ENCODE assay signal across 11 cellular contexts in the genomic region with DNA sequence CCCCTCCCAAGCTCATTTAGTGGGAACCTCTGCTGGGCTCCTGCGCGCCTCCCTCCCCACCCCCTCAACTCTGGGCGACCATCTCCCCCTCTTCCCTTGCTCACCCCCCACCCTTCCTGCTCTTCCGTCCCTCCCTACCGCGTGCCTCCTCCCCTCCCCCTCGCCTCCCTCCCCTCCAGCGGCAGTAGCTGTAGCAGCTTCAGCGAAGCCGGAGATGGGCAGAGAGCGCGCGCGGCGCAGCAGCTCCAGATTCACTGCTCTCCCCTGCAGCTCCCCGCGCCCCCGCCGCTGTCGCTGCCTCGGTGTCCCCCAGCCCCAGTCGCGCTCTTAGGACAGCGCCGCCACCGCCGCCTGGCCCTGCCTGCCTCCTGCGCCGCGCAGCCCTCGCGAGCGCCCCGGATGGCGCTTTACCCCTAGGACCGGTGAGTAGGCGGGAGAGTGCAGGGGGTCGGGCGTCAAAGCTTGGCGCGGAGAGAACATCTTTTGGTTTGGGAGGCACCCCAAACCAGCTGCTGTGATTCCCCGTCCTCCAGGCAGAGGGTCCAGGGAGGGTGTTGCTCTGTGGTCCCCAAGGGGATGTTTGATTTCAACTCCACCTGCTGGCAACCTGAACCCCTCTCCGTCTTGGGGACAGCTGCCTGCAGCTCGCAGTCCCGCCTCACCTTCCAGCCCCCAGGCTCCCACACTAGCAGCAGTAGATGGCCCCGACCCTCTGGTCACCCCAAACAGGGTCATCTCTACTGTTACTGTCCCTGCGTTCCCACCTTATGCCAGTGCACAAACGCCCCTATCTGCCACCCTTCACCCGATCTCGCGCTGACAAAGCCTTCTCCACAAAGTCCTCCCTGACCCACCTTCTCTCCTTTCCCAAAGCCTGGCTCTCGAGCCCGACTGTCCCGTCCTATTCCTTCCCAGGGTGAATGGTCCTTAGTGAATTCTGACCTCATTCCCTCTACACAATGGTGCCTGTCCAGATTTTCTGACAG. TPM values are rescaled to one million over a fixed set of nuclear protein-coding genes. Genes with fewer than 3 reads are reported as not detected.
A peak's percentile ranks its signal among the peaks of the same experiment; 100 is the strongest.
DNase-seq lines count a peak whose midpoint lies in the region; ATAC-seq and TF ChIP-seq lines count a peak whose summit lies in the region.
"Had no signal": no experiment of that assay in that cellular context is flagged by ENCODE, and none has a peak within 500 bp of the region (broad histone marks: within the 10 kb centered on the region; RNA-seq: fewer than 3 reads in every experiment).

A gene (plus strand): TSS at position 184 of the 986 bp plus-strand sequence. CDS start 187,182 bp downstream, outside the sequence.

- no peak for TF ChIP-seq RAD21 in SK-N-SH (IDR thresholded peaks at IDR 0.05; ENCODE audit: low read length)

- CTCF ChIA-PET in SK-N-SH (lab: Yijun Ruan, JAX), result interaction anchor here (0.5 to 3.6 kb wide), 12 partner anchors 8 to 1054 kb away, joined by 3 to 16 read pairs (median 4); no protein-coding TSS in a partner anchor

- no peaks in the 10 kb centered on the region for H3F3A ChIP-seq in SK-N-SH (replicated peaks; ENCODE audit: insufficient read depth)

- H3K9me3 ChIP-seq in SK-N-SH, result no peaks in the 10 kb centered on the region
- no peaks in the 10 kb centered on the region for H3K9me3 ChIP-seq in testis
- H3K9me3 ChIP-seq: adrenal gland, SJSA1 had no signal

- no peaks in the 10 kb centered on the region for H3K36me3 Mint-ChIP-seq in stimulated activated memory B cell treated with anti-CD40 and anti-IgM and Interleukin-4, amounts not matched to agents 10 μg/mL and 1 μg/mL and 100 μg/mL, for 72 hours
- H3K36me3 Mint-ChIP-seq in activated T-cell treated with anti-CD3 and anti-CD28 coated beads, Interleukin-2, amount 50 U/mL, for 72 hours (ENCODE audit: insufficient read depth in 2 of 2), result peaks cover 0 to 2% of the 10 kb centered on the region in 2 donors

- H2AFZ ChIP-seq in SK-N-SH (ENCODE audit: low read depth), result no peak within 1 kb of the TSS

- H3K4me1 ChIP-seq in SK-N-SH (ENCODE audit: control insufficient read depth in 1 of 2, insufficient read depth in 2 of 2, low read depth in 1 of 2, low read length in 1 of 2) (peaks cover 0 to 6% of the 10 kb centered on the region in 2 experiments; a peak in 1 of 4 replicates), testis (peaks cover 4% of the 10 kb centered on the region)
- H3K4me1 ChIP-seq: adrenal gland, SJSA1 had no signal

- H3K36me3 ChIP-seq in SK-N-SH (replicated peaks in 1 of 2; ENCODE audit: control insufficient read depth in 1 of 2, insufficient read depth in 2 of 2, low read length in 1 of 2) (no peaks in the 10 kb centered on the region), testis (ENCODE audit: low read depth, missing control alignments) (no peaks in the 10 kb centered on the region)
- H3K36me3 ChIP-seq: adrenal gland, SJSA1 had no signal

- WGBS in SK-N-SH (ENCODE audit: low lambda C conversion rate), result 1% methylated on average over 24 of the region's 54 CpGs
- 0 to 1% methylated on average over 29 to 45 of the region's 54 CpGs for WGBS in testis, 2 donors

- POLR2A ChIA-PET in SK-N-SH (lab: Yijun Ruan, JAX), result no interaction called here

- TF ChIP-seq POLR2A in testis (IDR thresholded peaks at IDR 0.05), result no peak

- intact Hi-C loops in testis (cut with DNase I; ENCODE audit: low total_unique reads), result no loop called here

- no peaks in the 10 kb centered on the region for H3K4me1 Mint-ChIP-seq in stimulated activated memory B cell treated with anti-CD40 and anti-IgM and Interleukin-4, amounts not matched to agents 10 μg/mL and 1 μg/mL and 100 μg/mL, for 72 hours
- H3K4me1 Mint-ChIP-seq in activated T-cell treated with anti-CD3 and anti-CD28 coated beads, Interleukin-2, amount 50 U/mL, for 72 hours (ENCODE audit: low read depth), result no peaks in the 10 kb centered on the region

- H3K27me3 ChIP-seq in SK-N-SH (ENCODE audit: insufficient read depth), result no peaks in the 10 kb centered on the region
- H3K27me3 ChIP-seq in testis, result no peaks in the 10 kb centered on the region

- H3K9me2 ChIP-seq in SK-N-SH, result no peaks in the 10 kb centered on the region

- TF ChIP-seq CTCF in SK-N-SH (IDR thresholded peaks at IDR 0.05) (no peak), testis (IDR thresholded peaks at IDR 0.05) (no peak)

- no peak within 1 kb of the TSS for H3K4me3 Mint-ChIP-seq in stimulated activated memory B cell treated with anti-CD40 and anti-IgM and Interleukin-4, amounts not matched to agents 10 μg/mL and 1 μg/mL and 100 μg/mL, for 72 hours
- H3K4me3 Mint-ChIP-seq in activated T-cell treated with anti-CD3 and anti-CD28 coated beads, Interleukin-2, amount 50 U/mL, for 72 hours, result peak within 1 kb of the TSS in 1 of 2 donors; percentile 42

- no peak within 1 kb of the TSS for H3K9ac ChIP-seq in SK-N-SH

- in situ Hi-C loops in KBM-7 (cut with MboI; ENCODE audit: low pct_unique_long_range_greater_than_20kb, low sequenced_read_pairs), result no loop called here

- no peaks in the 10 kb centered on the region for H4K20me1 ChIP-seq in SK-N-SH (ENCODE audit: insufficient read depth)

- H3K27me3 Mint-ChIP-seq in stimulated activated memory B cell treated with anti-CD40 and anti-IgM and Interleukin-4, amounts not matched to agents 10 μg/mL and 1 μg/mL and 100 μg/mL, for 72 hours, result peaks cover 10% of the 10 kb centered on the region
- H3K27me3 Mint-ChIP-seq in activated T-cell treated with anti-CD3 and anti-CD28 coated beads, Interleukin-2, amount 50 U/mL, for 72 hours (ENCODE audit: low read depth), result peaks cover 34% of the 10 kb centered on the region

- H3K79me2 ChIP-seq in SK-N-SH (ENCODE audit: insufficient read depth), result no peaks in the 10 kb centered on the region

- no peak within 1 kb of the TSS for H3K27ac Mint-ChIP-seq in stimulated activated memory B cell treated with anti-CD40 and anti-IgM and Interleukin-4, amounts not matched to agents 10 μg/mL and 1 μg/mL and 100 μg/mL, for 72 hours
- H3K27ac Mint-ChIP-seq in activated T-cell treated with anti-CD3 and anti-CD28 coated beads, Interleukin-2, amount 50 U/mL, for 72 hours, result no peak within 1 kb of the TSS

- H3K27ac ChIP-seq in SK-N-SH (ENCODE audit: low read depth in 2 of 2, low read length in 1 of 2) (no peak within 1 kb of the TSS; a peak in 1 of 4 replicates), testis (no peak within 1 kb of the TSS)
- H3K27ac ChIP-seq: SJSA1 had no signal

- peaks cover 4% of the 10 kb centered on the region for H3K9me3 Mint-ChIP-seq in stimulated activated memory B cell treated with anti-CD40 and anti-IgM and Interleukin-4, amounts not matched to agents 10 μg/mL and 1 μg/mL and 100 μg/mL, for 72 hours
- H3K9me3 Mint-ChIP-seq in activated T-cell treated with anti-CD3 and anti-CD28 coated beads, Interleukin-2, amount 50 U/mL, for 72 hours, result no peaks in the 10 kb centered on the region

- peak; percentile 65 for DNase-seq in DMS79 treated with DMSO at 0.1 percent for 48 hours (lab: John Stamatoyannopoulos, UW)
- no peak for DNase-seq in DMS79 (lab: John Stamatoyannopoulos, UW)
- DNase-seq in SK-N-SH, result peak; percentile 85
- DNase-seq in islet precursor cell, result peak; percentile 79
- peak; percentile 19 for DNase-seq in testis
- no peak for DNase-seq in KBM-7
- DNase-seq in activated T-cell treated with anti-CD3 and anti-CD28 coated beads, Interleukin-2, amount 50 U/mL, for 72 hours, result no peak
- DNase-seq: left ventricle myocardium superior had no signal

- H3K4me3 ChIP-seq in SK-N-SH (ENCODE audit: low read depth in 2 of 2, low read length in 1 of 2) (peak within 1 kb of the TSS in 1 of 2 experiments; percentile 40; a peak in 2 of 4 replicates), testis (peak within 1 kb of the TSS; percentile 26 to 50)
- H3K4me3 ChIP-seq: adrenal gland, SJSA1 had no signal

- no peak for ATAC-seq in stimulated activated memory B cell treated with anti-CD40 and anti-IgM and Interleukin-4, amounts not matched to agents 10 μg/mL and 1 μg/mL and 100 μg/mL, for 72 hours
- no peak for ATAC-seq in activated T-cell treated with anti-CD3 and anti-CD28 coated beads, Interleukin-2, amount 50 U/mL, for 72 hours (replicated peaks in 1 of 2)
- ATAC-seq: left ventricle myocardium superior had no signal

- TF ChIP-seq EP300 in SK-N-SH (IDR thresholded peaks at IDR 0.05; ENCODE audit: borderline replicate concordance in 1 of 2, low read depth in 1 of 2, low read length in 1 of 2), result no peak

- H3K4me2 ChIP-seq in SK-N-SH, result no peak within 1 kb of the TSS

TF ChIP-seq in SK-N-SH, 30 proteins besides CTCF, POLR2A, EP300 and RAD21 (continues in another document):
- TF ChIP-seq, protein P1, sequence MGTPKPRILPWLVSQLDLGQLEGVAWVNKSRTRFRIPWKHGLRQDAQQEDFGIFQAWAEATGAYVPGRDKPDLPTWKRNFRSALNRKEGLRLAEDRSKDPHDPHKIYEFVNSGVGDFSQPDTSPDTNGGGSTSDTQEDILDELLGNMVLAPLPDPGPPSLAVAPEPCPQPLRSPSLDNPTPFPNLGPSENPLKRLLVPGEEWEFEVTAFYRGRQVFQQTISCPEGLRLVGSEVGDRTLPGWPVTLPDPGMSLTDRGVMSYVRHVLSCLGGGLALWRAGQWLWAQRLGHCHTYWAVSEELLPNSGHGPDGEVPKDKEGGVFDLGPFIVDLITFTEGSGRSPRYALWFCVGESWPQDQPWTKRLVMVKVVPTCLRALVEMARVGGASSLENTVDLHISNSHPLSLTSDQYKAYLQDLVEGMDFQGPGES (IDR thresholded peaks at IDR 0.05; ENCODE audit: low read depth, low read length), result no peak
- TF ChIP-seq POLR2AphosphoS5 (IDR thresholded peaks at IDR 0.05; ENCODE audit: low read depth, low read length) (no peak), YY1 (IDR thresholded peaks at IDR 0.05; ENCODE audit: low read depth) (no peak), JUND (IDR thresholded peaks at IDR 0.05) (no peak)
- TF ChIP-seq, protein P2, sequence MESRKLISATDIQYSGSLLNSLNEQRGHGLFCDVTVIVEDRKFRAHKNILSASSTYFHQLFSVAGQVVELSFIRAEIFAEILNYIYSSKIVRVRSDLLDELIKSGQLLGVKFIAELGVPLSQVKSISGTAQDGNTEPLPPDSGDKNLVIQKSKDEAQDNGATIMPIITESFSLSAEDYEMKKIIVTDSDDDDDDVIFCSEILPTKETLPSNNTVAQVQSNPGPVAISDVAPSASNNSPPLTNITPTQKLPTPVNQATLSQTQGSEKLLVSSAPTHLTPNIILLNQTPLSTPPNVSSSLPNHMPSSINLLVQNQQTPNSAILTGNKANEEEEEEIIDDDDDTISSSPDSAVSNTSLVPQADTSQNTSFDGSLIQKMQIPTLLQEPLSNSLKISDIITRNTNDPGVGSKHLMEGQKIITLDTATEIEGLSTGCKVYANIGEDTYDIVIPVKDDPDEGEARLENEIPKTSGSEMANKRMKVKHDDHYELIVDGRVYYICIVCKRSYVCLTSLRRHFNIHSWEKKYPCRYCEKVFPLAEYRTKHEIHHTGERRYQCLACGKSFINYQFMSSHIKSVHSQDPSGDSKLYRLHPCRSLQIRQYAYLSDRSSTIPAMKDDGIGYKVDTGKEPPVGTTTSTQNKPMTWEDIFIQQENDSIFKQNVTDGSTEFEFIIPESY (IDR thresholded peaks at IDR 0.05; ENCODE audit: borderline replicate concordance, low read depth), result no peak

RNA-seq across cellular contexts. Expression of the gene that starts here (rescaled TPM):
- polyA plus RNA-seq in SK-N-SH (2012; rRNA removed), result under 0.01 and 0.02 TPM in 2 replicates
- polyA plus RNA-seq in SK-N-SH (2012; cell fraction: cytosol; rRNA removed), result 0.04 and 0.05 TPM in 2 replicates
- polyA plus RNA-seq in SK-N-SH (2012; cell fraction: nucleus; rRNA removed), result 0.02 TPM in 2 replicates
- total RNA-seq in testis, result under 1 TPM; 0.12 to 0.24 TPM
- not detected for polyA plus RNA-seq in testis (ENCODE audit: insufficient read depth, low read depth, low replicate concordance)
- total RNA-seq in activated T-cell treated with anti-CD3 and anti-CD28 coated beads, Interleukin-2, amount 50 U/mL, for 72 hours, result not detected
- total RNA-seq: left ventricle myocardium superior, SJSA1 had no signal

Comparison
In these comparisons a context has a peak if more than half of its experiments do, and no peak if none do; other contexts are left out.
1. DNase-seq: peak in DMS79 treated with DMSO at 0.1 percent for 48 hours (single experiment) and islet precursor cell (single experiment); none in DMS79 (single experiment), KBM-7 (single experiment) and activated T-cell treated with anti-CD3 and anti-CD28 coated beads, Interleukin-2, amount 50 U/mL, for 72 hours (0 of 2).
2. Peak in DNase-seq in SK-N-SH; RNA of the gene not detected or under 1 TPM.
3. Peak in DNase-seq and H3K4me3 ChIP-seq in testis; RNA of the gene not detected or under 1 TPM.